In the genomic region with DNA sequence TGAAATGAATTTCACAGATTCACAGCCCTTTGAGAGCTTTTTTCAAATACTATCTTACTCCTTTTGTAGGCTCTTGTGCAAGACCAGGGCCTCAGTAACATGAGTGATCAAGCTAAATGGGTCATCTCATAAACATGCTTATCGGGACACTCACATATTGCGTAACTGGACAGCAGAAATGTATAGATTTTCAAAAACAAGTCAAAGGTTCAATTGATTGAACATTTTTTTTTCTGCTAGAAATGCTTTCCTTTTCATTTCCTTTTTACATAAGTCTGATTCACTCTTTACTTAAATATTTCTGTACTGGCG, we compare ENCODE assay signal across 1 cellular context.
TF ChIP-seq lines count a peak whose summit lies in the region.

No MANE protein-coding gene starts in this region.

TF ChIP-seq in GM23338, 12 proteins besides CTCF, POLR2A, EP300 and RAD21:
- TF ChIP-seq, protein P1, sequence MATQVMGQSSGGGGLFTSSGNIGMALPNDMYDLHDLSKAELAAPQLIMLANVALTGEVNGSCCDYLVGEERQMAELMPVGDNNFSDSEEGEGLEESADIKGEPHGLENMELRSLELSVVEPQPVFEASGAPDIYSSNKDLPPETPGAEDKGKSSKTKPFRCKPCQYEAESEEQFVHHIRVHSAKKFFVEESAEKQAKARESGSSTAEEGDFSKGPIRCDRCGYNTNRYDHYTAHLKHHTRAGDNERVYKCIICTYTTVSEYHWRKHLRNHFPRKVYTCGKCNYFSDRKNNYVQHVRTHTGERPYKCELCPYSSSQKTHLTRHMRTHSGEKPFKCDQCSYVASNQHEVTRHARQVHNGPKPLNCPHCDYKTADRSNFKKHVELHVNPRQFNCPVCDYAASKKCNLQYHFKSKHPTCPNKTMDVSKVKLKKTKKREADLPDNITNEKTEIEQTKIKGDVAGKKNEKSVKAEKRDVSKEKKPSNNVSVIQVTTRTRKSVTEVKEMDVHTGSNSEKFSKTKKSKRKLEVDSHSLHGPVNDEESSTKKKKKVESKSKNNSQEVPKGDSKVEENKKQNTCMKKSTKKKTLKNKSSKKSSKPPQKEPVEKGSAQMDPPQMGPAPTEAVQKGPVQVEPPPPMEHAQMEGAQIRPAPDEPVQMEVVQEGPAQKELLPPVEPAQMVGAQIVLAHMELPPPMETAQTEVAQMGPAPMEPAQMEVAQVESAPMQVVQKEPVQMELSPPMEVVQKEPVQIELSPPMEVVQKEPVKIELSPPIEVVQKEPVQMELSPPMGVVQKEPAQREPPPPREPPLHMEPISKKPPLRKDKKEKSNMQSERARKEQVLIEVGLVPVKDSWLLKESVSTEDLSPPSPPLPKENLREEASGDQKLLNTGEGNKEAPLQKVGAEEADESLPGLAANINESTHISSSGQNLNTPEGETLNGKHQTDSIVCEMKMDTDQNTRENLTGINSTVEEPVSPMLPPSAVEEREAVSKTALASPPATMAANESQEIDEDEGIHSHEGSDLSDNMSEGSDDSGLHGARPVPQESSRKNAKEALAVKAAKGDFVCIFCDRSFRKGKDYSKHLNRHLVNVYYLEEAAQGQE (IDR thresholded peaks at IDR 0.05; ENCODE audit: unreplicated experiment), result no peak
- TF ChIP-seq NANOG (IDR thresholded peaks at IDR 0.05; ENCODE audit: borderline replicate concordance) (no peak), EZH2phosphoT487 (IDR thresholded peaks at IDR 0.05; ENCODE audit: unreplicated experiment) (no peak), ZNF114 (CRISPR knock-in tag; IDR thresholded peaks at IDR 0.05) (no peak), CREB1 (CRISPR knock-in tag; IDR thresholded peaks at IDR 0.05; ENCODE audit: low read depth) (no peak), STAT1 (IDR thresholded peaks at IDR 0.05; ENCODE audit: unreplicated experiment) (no peak), EZH2 (IDR thresholded peaks at IDR 0.05; ENCODE audit: low read depth, unreplicated experiment) (no peak), ZNF331 (CRISPR knock-in tag; IDR thresholded peaks at IDR 0.05; ENCODE audit: low read depth) (no peak)
- TF ChIP-seq, protein P2, sequence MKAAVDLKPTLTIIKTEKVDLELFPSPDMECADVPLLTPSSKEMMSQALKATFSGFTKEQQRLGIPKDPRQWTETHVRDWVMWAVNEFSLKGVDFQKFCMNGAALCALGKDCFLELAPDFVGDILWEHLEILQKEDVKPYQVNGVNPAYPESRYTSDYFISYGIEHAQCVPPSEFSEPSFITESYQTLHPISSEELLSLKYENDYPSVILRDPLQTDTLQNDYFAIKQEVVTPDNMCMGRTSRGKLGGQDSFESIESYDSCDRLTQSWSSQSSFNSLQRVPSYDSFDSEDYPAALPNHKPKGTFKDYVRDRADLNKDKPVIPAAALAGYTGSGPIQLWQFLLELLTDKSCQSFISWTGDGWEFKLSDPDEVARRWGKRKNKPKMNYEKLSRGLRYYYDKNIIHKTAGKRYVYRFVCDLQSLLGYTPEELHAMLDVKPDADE (IDR thresholded peaks at IDR 0.05), result no peak
- TF ChIP-seq, protein P3, sequence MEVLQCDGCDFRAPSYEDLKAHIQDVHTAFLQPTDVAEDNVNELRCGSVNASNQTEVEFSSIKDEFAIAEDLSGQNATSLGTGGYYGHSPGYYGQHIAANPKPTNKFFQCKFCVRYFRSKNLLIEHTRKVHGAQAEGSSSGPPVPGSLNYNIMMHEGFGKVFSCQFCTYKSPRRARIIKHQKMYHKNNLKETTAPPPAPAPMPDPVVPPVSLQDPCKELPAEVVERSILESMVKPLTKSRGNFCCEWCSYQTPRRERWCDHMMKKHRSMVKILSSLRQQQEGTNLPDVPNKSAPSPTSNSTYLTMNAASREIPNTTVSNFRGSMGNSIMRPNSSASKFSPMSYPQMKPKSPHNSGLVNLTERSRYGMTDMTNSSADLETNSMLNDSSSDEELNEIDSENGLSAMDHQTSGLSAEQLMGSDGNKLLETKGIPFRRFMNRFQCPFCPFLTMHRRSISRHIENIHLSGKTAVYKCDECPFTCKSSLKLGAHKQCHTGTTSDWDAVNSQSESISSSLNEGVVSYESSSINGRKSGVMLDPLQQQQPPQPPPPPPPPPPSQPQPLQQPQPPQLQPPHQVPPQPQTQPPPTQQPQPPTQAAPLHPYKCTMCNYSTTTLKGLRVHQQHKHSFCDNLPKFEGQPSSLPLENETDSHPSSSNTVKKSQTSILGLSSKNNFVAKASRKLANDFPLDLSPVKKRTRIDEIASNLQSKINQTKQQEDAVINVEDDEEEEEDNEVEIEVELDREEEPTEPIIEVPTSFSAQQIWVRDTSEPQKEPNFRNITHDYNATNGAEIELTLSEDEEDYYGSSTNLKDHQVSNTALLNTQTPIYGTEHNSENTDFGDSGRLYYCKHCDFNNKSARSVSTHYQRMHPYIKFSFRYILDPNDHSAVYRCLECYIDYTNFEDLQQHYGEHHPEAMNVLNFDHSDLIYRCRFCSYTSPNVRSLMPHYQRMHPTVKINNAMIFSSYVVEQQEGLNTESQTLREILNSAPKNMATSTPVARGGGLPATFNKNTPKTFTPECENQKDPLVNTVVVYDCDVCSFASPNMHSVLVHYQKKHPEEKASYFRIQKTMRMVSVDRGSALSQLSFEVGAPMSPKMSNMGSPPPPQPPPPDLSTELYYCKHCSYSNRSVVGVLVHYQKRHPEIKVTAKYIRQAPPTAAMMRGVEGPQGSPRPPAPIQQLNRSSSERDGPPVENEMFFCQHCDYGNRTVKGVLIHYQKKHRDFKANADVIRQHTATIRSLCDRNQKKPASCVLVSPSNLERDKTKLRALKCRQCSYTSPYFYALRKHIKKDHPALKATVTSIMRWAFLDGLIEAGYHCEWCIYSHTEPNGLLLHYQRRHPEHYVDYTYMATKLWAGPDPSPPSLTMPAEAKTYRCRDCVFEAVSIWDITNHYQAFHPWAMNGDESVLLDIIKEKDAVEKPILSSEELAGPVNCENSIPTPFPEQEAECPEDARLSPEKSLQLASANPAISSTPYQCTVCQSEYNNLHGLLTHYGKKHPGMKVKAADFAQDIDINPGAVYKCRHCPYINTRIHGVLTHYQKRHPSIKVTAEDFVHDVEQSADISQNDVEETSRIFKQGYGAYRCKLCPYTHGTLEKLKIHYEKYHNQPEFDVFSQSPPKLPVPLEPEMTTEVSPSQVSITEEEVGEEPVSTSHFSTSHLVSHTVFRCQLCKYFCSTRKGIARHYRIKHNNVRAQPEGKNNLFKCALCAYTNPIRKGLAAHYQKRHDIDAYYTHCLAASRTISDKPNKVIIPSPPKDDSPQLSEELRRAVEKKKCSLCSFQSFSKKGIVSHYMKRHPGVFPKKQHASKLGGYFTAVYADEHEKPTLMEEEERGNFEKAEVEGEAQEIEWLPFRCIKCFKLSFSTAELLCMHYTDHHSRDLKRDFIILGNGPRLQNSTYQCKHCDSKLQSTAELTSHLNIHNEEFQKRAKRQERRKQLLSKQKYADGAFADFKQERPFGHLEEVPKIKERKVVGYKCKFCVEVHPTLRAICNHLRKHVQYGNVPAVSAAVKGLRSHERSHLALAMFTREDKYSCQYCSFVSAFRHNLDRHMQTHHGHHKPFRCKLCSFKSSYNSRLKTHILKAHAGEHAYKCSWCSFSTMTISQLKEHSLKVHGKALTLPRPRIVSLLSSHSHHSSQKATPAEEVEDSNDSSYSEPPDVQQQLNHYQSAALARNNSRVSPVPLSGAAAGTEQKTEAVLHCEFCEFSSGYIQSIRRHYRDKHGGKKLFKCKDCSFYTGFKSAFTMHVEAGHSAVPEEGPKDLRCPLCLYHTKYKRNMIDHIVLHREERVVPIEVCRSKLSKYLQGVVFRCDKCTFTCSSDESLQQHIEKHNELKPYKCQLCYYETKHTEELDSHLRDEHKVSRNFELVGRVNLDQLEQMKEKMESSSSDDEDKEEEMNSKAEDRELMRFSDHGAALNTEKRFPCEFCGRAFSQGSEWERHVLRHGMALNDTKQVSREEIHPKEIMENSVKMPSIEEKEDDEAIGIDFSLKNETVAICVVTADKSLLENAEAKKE (CRISPR knock-in tag; IDR thresholded peaks at IDR 0.05), result no peak
